Comparison of ENCODE assay signal across 4 cellular contexts in the genomic region with DNA sequence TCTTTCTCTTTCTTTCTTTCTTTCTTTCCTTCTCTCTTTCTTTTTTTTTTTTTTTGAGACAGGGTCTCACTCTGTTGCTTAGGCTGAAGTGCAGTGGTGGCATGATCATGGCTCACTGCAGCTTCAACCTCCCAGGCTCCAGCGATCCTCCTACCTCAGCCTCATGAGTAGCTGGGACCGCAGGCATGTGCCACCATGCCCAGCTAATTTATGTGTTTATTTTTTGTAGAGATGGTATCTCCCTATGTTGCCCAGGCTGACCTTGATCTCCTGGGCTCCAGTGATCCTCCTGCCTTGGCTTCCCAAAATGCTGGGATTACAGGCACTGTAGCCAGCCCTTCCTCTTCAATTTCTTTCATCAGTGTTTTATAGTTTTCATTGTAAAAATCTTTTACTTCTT. TPM values are rescaled to one million over a fixed set of nuclear protein-coding genes. Genes with fewer than 3 reads are reported as not detected.
"Had no signal": no experiment of that assay in that cellular context is flagged by ENCODE, and none has a peak within 500 bp of the region (broad histone marks: within the 10 kb centered on the region; RNA-seq: fewer than 3 reads in every experiment).

No MANE protein-coding gene starts in this region.

RNA-seq across cellular contexts. Expression of a gene that starts 30.6 kb away (rescaled TPM):
- total RNA-seq: naive thymus-derived CD4-positive, alpha-beta T cell; natural killer cell; osteoblast; pulmonary artery endothelial cell had no signal
